ENCODE assay signal across 8 cellular contexts in genomic region chr19:610801-611505, GRCh38. TPM values are rescaled to one million over a fixed set of nuclear protein-coding genes. Genes with fewer than 3 reads are reported as not detected.
A peak's percentile ranks its signal among the peaks of the same experiment; 100 is the strongest.
DNase-seq lines count a peak whose midpoint lies in the region; ATAC-seq, FAIRE-seq and TF ChIP-seq lines count a peak whose summit lies in the region.

No MANE protein-coding gene starts in this region.

- no peaks in the 10 kb centered on the region for H3K79me2 ChIP-seq in osteoblast (ENCODE audit: insufficient read depth, low read length)

- DNase-seq in CD14-positive monocyte (ENCODE audit: low spot score): no peak
- DNase-seq in KBM-7: peak; percentile 93
- peak; percentile 80 for DNase-seq in activated CD8-positive, alpha-beta T cell treated with anti-CD3 and anti-CD28 coated beads, Interleukin-2, amount 10 ng/mL, durations not matched to agents 7 days and 5 days
- DNase-seq in epidermal melanocyte (ENCODE audit: insufficient read length, low spot score): peak; percentile 85
- peak; percentile 97 for DNase-seq in osteoblast (ENCODE audit: insufficient read length, low spot score, missing footprints)
- no peak for DNase-seq in frontal cortex (ENCODE audit: low spot score in 2 of 2)
- DNase-seq in NCI-H187 treated with DMSO at 0.1 percent for 48 hours (lab: John Stamatoyannopoulos, UW): no peak

- POLR2A ChIA-PET in activated CD8-positive, alpha-beta T cell treated with anti-CD3 and anti-CD28 coated beads, Interleukin-2, amount 10 ng/mL, durations not matched to agents 7 days and 5 days (lab: Charles Lee): interaction anchor here (0.9 to 1.2 kb wide), 2 partner anchors 14 to 52 kb away, joined by 3 to 5 read pairs; partner anchors contain the start of gene RNF126

- intact Hi-C loops in CD14-positive monocyte (cut with micrococcal nuclease): no loop called here

- peak overlapping the region; percentile 79 for H3K4me2 ChIP-seq in osteoblast (ENCODE audit: insufficient read depth, low read length)

- peaks cover 25 to 58% (median 26%) of the 10 kb centered on the region in 3 donors for H3K27me3 Mint-ChIP-seq in CD14-positive monocyte (ENCODE audit: low read depth in 3 of 3)
- H3K27me3 Mint-ChIP-seq in activated CD8-positive, alpha-beta T cell treated with anti-CD3 and anti-CD28 coated beads, Interleukin-2, amount 10 ng/mL, durations not matched to agents 7 days and 5 days (ENCODE audit: low read depth): peaks cover 2% of the 10 kb centered on the region

- H3K4me1 ChIP-seq in osteoblast (ENCODE audit: insufficient read depth, low read length): peaks cover 9% of the 10 kb centered on the region

- H3K4me1 Mint-ChIP-seq in CD14-positive monocyte: peaks cover 21% of the 10 kb centered on the region
- peaks cover 23% of the 10 kb centered on the region for H3K4me1 Mint-ChIP-seq in activated CD8-positive, alpha-beta T cell treated with anti-CD3 and anti-CD28 coated beads, Interleukin-2, amount 10 ng/mL, durations not matched to agents 7 days and 5 days (ENCODE audit: low read depth)

- peak overlapping the region; percentile 64 for H2AFZ ChIP-seq in osteoblast (ENCODE audit: low read length)

- H3K27me3 ChIP-seq in osteoblast (ENCODE audit: insufficient read depth, low read length): no peaks in the 10 kb centered on the region

- peak overlapping the region; percentile 90 for H3K27ac ChIP-seq in osteoblast (ENCODE audit: low read depth, low read length)

- H3K27ac Mint-ChIP-seq in CD14-positive monocyte: peak overlapping the region in 3 of 7 donors; percentile 58 to 85 (median 84)
- peak overlapping the region; percentile 96 for H3K27ac Mint-ChIP-seq in activated CD8-positive, alpha-beta T cell treated with anti-CD3 and anti-CD28 coated beads, Interleukin-2, amount 10 ng/mL, durations not matched to agents 7 days and 5 days

- in situ Hi-C loops in KBM-7 (cut with MboI; ENCODE audit: low pct_unique_long_range_greater_than_20kb, low sequenced_read_pairs): no loop called here

- no peaks in the 10 kb centered on the region for H3K36me3 ChIP-seq in osteoblast (ENCODE audit: insufficient read depth, low read length)

- H3K4me3 Mint-ChIP-seq in CD14-positive monocyte: peak overlapping the region; percentile 67 to 84
- peak overlapping the region; percentile 84 for H3K4me3 Mint-ChIP-seq in activated CD8-positive, alpha-beta T cell treated with anti-CD3 and anti-CD28 coated beads, Interleukin-2, amount 10 ng/mL, durations not matched to agents 7 days and 5 days

- peak overlapping the region; percentile 60 for H3K4me3 ChIP-seq in osteoblast (ENCODE audit: insufficient read depth, low read length)

- H3K36me3 Mint-ChIP-seq in CD14-positive monocyte: no peaks in the 10 kb centered on the region
- peaks cover 12% of the 10 kb centered on the region for H3K36me3 Mint-ChIP-seq in activated CD8-positive, alpha-beta T cell treated with anti-CD3 and anti-CD28 coated beads, Interleukin-2, amount 10 ng/mL, durations not matched to agents 7 days and 5 days (ENCODE audit: low read depth)

- H3K9me3 ChIP-seq in osteoblast (ENCODE audit: low read depth, low read length): no peaks in the 10 kb centered on the region

- FAIRE-seq in frontal cortex (lab: Jason Lieb, UNC): no peak

- H3K9me3 Mint-ChIP-seq in CD14-positive monocyte: peaks cover 0 to 4% (median 0%) of the 10 kb centered on the region in 7 donors
- H3K9me3 Mint-ChIP-seq in activated CD8-positive, alpha-beta T cell treated with anti-CD3 and anti-CD28 coated beads, Interleukin-2, amount 10 ng/mL, durations not matched to agents 7 days and 5 days (ENCODE audit: insufficient read depth): no peaks in the 10 kb centered on the region

- peak; percentile 74 for ATAC-seq in activated CD8-positive, alpha-beta T cell treated with anti-CD3 and anti-CD28 coated beads, Interleukin-2, amount 10 ng/mL, durations not matched to agents 7 days and 5 days
- ATAC-seq in GM19328 (IDR thresholded peaks at IDR 0.05; ENCODE audit: unreplicated experiment): no peak

- no peaks in the 10 kb centered on the region for H4K20me1 ChIP-seq in osteoblast (ENCODE audit: insufficient read depth, low read length)

- TF ChIP-seq CTCF in CD14-positive monocyte (IDR thresholded peaks at IDR 0.05) (no peak), osteoblast (IDR thresholded peaks at IDR 0.05; ENCODE audit: extremely low read depth, low read depth, low read length) (no peak)

- CTCF ChIA-PET in activated CD8-positive, alpha-beta T cell treated with anti-CD3 and anti-CD28 coated beads, Interleukin-2, amount 10 ng/mL, durations not matched to agents 7 days and 5 days (lab: Charles Lee): interaction anchor here (1.0 to 2.1 kb wide), 4 partner anchors 27 to 100 kb away, joined by 3 to 6 read pairs (median 4); partner anchors contain the start of gene CDC34

RNA-seq across cellular contexts. Expression of gene HCN2, which starts 21.3 kb away (rescaled TPM):
- polyA plus RNA-seq in CD14-positive monocyte: not detected
- 1 to 10 TPM in 1 of 2 experiments, under 1 TPM in 1; 0.84 to 1.3 TPM for total RNA-seq in activated CD8-positive, alpha-beta T cell treated with anti-CD3 and anti-CD28 coated beads, Interleukin-2, amount 10 ng/mL, durations not matched to agents 7 days and 5 days
- total RNA-seq in osteoblast (1.2 and 1.4 TPM in 2 replicates), frontal cortex (6.1 TPM)

RNA-seq across cellular contexts. Expression of gene POLRMT, which starts 22.4 kb away (rescaled TPM):
- 10 to 100 TPM; 16.2 to 17.6 TPM for polyA plus RNA-seq in CD14-positive monocyte
- 10 to 100 TPM; 50.6 to 51.0 TPM for total RNA-seq in activated CD8-positive, alpha-beta T cell treated with anti-CD3 and anti-CD28 coated beads, Interleukin-2, amount 10 ng/mL, durations not matched to agents 7 days and 5 days
- total RNA-seq in osteoblast: 16.6 and 18.6 TPM in 2 replicates
- total RNA-seq in frontal cortex: 15.9 TPM

RNA-seq across cellular contexts. Expression of gene FGF22, which starts 28.7 kb away (rescaled TPM):
- polyA plus RNA-seq in CD14-positive monocyte: not detected
- not detected for total RNA-seq in activated CD8-positive, alpha-beta T cell treated with anti-CD3 and anti-CD28 coated beads, Interleukin-2, amount 10 ng/mL, durations not matched to agents 7 days and 5 days
- total RNA-seq in osteoblast (not detected in 2 replicates), frontal cortex (under 0.01 TPM)

RNA-seq across cellular contexts. Expression of gene BSG, which starts 38.6 kb away (rescaled TPM):
- 100 to 1,000 TPM; 364 to 431 TPM for polyA plus RNA-seq in CD14-positive monocyte
- total RNA-seq in activated CD8-positive, alpha-beta T cell treated with anti-CD3 and anti-CD28 coated beads, Interleukin-2, amount 10 ng/mL, durations not matched to agents 7 days and 5 days: 100 to 1,000 TPM; 207 to 217 TPM
- total RNA-seq in osteoblast (273 and 291 TPM in 2 replicates), frontal cortex (114 TPM)

RNA-seq across cellular contexts. Expression of gene RNF126, which starts 52.1 kb away (rescaled TPM):
- 10 to 100 TPM; 29.1 to 31.6 TPM for polyA plus RNA-seq in CD14-positive monocyte
- 10 to 100 TPM; 71.3 to 78.4 TPM for total RNA-seq in activated CD8-positive, alpha-beta T cell treated with anti-CD3 and anti-CD28 coated beads, Interleukin-2, amount 10 ng/mL, durations not matched to agents 7 days and 5 days
- total RNA-seq in osteoblast: 29.8 and 38.7 TPM in 2 replicates
- 17.5 TPM for total RNA-seq in frontal cortex

Comparison
In these comparisons a context has a peak if more than half of its experiments do, and no peak if none do; other contexts are left out.
1. DNase-seq: peak in KBM-7 (single experiment), activated CD8-positive, alpha-beta T cell treated with anti-CD3 and anti-CD28 coated beads, Interleukin-2, amount 10 ng/mL, durations not matched to agents 7 days and 5 days (single experiment), epidermal melanocyte (single experiment) and osteoblast (single experiment); none in CD14-positive monocyte (single experiment), frontal cortex (0 of 2) and NCI-H187 treated with DMSO at 0.1 percent for 48 hours (single experiment).